ENCODE assay signal across 1 cellular context in genomic region chr1:26889580-26890466, GRCh38.
TF ChIP-seq lines count a peak whose summit lies in the region.

GPN2 (minus strand) TSS chr1:26890283; CDS start chr1:26890096, 187 bp downstream.

TF ChIP-seq in HEK293, 187 proteins besides CTCF, POLR2A, EP300 and RAD21 (continued from another document and continues in another):
- TF ChIP-seq ZNF391 (tag by site-specific recombination; IDR thresholded peaks at IDR 0.05; ENCODE audit: borderline replicate concordance, low read depth): peak; percentile 62; the same call in 1 of the 2 replicates
- TF ChIP-seq ZNF629 (tag by site-specific recombination; IDR thresholded peaks at IDR 0.05): peak; percentile 78
- peak; percentile 11; the same call in 1 of the 2 replicates for TF ChIP-seq ZNF133 (tag by site-specific recombination; IDR thresholded peaks at IDR 0.05)
- TF ChIP-seq KLF8 (tag by site-specific recombination; IDR thresholded peaks at IDR 0.05): no peak
- TF ChIP-seq ZSCAN5A (tag by site-specific recombination; IDR thresholded peaks at IDR 0.05): no peak; the same call in 1 of the 2 replicates
- TF ChIP-seq ZNF292 (tag by site-specific recombination; IDR thresholded peaks at IDR 0.05; ENCODE audit: borderline replicate concordance, low read depth): no peak
- TF ChIP-seq ZNF184 (tag by site-specific recombination; IDR thresholded peaks at IDR 0.05): no peak
- TF ChIP-seq KLF9 (tag by site-specific recombination; IDR thresholded peaks at IDR 0.05; ENCODE audit: low read depth): peak; percentile 65
- no peak for TF ChIP-seq ZNF544 (tag by site-specific recombination; IDR thresholded peaks at IDR 0.05)
- TF ChIP-seq, protein P1, sequence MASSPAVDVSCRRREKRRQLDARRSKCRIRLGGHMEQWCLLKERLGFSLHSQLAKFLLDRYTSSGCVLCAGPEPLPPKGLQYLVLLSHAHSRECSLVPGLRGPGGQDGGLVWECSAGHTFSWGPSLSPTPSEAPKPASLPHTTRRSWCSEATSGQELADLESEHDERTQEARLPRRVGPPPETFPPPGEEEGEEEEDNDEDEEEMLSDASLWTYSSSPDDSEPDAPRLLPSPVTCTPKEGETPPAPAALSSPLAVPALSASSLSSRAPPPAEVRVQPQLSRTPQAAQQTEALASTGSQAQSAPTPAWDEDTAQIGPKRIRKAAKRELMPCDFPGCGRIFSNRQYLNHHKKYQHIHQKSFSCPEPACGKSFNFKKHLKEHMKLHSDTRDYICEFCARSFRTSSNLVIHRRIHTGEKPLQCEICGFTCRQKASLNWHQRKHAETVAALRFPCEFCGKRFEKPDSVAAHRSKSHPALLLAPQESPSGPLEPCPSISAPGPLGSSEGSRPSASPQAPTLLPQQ (tag by site-specific recombination; IDR thresholded peaks at IDR 0.05): peak; percentile 30; the same call in 1 of the 2 replicates
- peak; percentile 72; the same call in 1 of the 2 replicates for TF ChIP-seq BCL11B (tag by site-specific recombination; IDR thresholded peaks at IDR 0.05; ENCODE audit: low read depth)
- 0 out of 2 replicates have a peak, but pooled peaks have one; percentile 39 for TF ChIP-seq HIC1 (tag by site-specific recombination; IDR thresholded peaks at IDR 0.05)
- no peak for TF ChIP-seq ZNF37A (tag by site-specific recombination; IDR thresholded peaks at IDR 0.05)
- no peak for TF ChIP-seq ZNF221 (tag by site-specific recombination; IDR thresholded peaks at IDR 0.05; ENCODE audit: borderline replicate concordance)
- TF ChIP-seq ZNF362 (tag by site-specific recombination; IDR thresholded peaks at IDR 0.05): no peak
- no peak for TF ChIP-seq ZNF404 (tag by site-specific recombination; IDR thresholded peaks at IDR 0.05)
- peak; percentile 89 for TF ChIP-seq SP2 (tag by site-specific recombination; IDR thresholded peaks at IDR 0.05)
- TF ChIP-seq BCL6B (tag by site-specific recombination; IDR thresholded peaks at IDR 0.05): no peak
- TF ChIP-seq ZXDB (tag by site-specific recombination; IDR thresholded peaks at IDR 0.05): peak; percentile 89
- TF ChIP-seq ZNF19 (tag by site-specific recombination; IDR thresholded peaks at IDR 0.05; ENCODE audit: low read depth): no peak
- TF ChIP-seq ZFP69B (tag by site-specific recombination; IDR thresholded peaks at IDR 0.05): no peak
- TF ChIP-seq ZNF366 (tag by site-specific recombination; conservative IDR thresholded peaks at IDR 0.05): 0 out of 2 replicates have a peak, but pooled peaks have one; percentile 19
- no peak for TF ChIP-seq ZNF211 (tag by site-specific recombination; IDR thresholded peaks at IDR 0.05; ENCODE audit: low read depth)
- TF ChIP-seq, protein P2, sequence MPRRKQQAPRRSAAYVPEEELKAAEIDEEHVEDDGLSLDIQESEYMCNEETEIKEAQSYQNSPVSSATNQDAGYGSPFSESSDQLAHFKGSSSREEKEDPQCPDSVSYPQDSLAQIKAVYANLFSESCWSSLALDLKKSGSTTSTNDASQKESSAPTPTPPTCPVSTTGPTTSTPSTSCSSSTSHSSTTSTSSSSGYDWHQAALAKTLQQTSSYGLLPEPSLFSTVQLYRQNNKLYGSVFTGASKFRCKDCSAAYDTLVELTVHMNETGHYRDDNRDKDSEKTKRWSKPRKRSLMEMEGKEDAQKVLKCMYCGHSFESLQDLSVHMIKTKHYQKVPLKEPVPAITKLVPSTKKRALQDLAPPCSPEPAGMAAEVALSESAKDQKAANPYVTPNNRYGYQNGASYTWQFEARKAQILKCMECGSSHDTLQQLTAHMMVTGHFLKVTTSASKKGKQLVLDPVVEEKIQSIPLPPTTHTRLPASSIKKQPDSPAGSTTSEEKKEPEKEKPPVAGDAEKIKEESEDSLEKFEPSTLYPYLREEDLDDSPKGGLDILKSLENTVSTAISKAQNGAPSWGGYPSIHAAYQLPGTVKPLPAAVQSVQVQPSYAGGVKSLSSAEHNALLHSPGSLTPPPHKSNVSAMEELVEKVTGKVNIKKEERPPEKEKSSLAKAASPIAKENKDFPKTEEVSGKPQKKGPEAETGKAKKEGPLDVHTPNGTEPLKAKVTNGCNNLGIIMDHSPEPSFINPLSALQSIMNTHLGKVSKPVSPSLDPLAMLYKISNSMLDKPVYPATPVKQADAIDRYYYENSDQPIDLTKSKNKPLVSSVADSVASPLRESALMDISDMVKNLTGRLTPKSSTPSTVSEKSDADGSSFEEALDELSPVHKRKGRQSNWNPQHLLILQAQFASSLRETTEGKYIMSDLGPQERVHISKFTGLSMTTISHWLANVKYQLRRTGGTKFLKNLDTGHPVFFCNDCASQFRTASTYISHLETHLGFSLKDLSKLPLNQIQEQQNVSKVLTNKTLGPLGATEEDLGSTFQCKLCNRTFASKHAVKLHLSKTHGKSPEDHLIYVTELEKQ (tag by site-specific recombination; IDR thresholded peaks at IDR 0.05; ENCODE audit: borderline replicate concordance): no peak
- TF ChIP-seq, protein P3, sequence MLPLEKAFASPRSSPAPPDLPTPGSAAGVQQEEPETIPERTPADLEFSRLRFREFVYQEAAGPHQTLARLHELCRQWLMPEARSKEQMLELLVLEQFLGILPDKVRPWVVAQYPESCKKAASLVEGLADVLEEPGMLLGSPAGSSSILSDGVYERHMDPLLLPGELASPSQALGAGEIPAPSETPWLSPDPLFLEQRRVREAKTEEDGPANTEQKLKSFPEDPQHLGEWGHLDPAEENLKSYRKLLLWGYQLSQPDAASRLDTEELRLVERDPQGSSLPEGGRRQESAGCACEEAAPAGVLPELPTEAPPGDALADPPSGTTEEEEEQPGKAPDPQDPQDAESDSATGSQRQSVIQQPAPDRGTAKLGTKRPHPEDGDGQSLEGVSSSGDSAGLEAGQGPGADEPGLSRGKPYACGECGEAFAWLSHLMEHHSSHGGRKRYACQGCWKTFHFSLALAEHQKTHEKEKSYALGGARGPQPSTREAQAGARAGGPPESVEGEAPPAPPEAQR (tag by site-specific recombination; IDR thresholded peaks at IDR 0.05): no peak
- TF ChIP-seq ZSCAN23 (tag by site-specific recombination; IDR thresholded peaks at IDR 0.05): no peak
- TF ChIP-seq ZNF707 (tag by site-specific recombination; IDR thresholded peaks at IDR 0.05): no peak
- no peak for TF ChIP-seq KLF1 (tag by site-specific recombination; IDR thresholded peaks at IDR 0.05)
- no peak for TF ChIP-seq ZNF416 (tag by site-specific recombination; IDR thresholded peaks at IDR 0.05)
- no peak for TF ChIP-seq SCRT2 (tag by site-specific recombination; IDR thresholded peaks at IDR 0.05)
- peak; percentile 80 for TF ChIP-seq ZBTB7A (tag by site-specific recombination; IDR thresholded peaks at IDR 0.05; ENCODE audit: low read depth)
- TF ChIP-seq ZNF202 (tag by site-specific recombination; IDR thresholded peaks at IDR 0.05; ENCODE audit: borderline replicate concordance): no peak
- no peak for TF ChIP-seq TCF7L2 (IDR thresholded peaks at IDR 0.05; ENCODE audit: borderline replicate concordance, low read depth, low read length)
- no peak for TF ChIP-seq ZNF555 (tag by site-specific recombination; conservative IDR thresholded peaks at IDR 0.05)
- TF ChIP-seq HOXC10 (CRISPR knock-in tag; IDR thresholded peaks at IDR 0.05): peak; percentile 54; the same call in 1 of the 2 replicates
- TF ChIP-seq SP7 (tag by site-specific recombination; IDR thresholded peaks at IDR 0.05): peak; percentile 73
- TF ChIP-seq, protein P4, sequence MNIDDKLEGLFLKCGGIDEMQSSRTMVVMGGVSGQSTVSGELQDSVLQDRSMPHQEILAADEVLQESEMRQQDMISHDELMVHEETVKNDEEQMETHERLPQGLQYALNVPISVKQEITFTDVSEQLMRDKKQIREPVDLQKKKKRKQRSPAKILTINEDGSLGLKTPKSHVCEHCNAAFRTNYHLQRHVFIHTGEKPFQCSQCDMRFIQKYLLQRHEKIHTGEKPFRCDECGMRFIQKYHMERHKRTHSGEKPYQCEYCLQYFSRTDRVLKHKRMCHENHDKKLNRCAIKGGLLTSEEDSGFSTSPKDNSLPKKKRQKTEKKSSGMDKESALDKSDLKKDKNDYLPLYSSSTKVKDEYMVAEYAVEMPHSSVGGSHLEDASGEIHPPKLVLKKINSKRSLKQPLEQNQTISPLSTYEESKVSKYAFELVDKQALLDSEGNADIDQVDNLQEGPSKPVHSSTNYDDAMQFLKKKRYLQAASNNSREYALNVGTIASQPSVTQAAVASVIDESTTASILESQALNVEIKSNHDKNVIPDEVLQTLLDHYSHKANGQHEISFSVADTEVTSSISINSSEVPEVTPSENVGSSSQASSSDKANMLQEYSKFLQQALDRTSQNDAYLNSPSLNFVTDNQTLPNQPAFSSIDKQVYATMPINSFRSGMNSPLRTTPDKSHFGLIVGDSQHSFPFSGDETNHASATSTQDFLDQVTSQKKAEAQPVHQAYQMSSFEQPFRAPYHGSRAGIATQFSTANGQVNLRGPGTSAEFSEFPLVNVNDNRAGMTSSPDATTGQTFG (tag by site-specific recombination; IDR thresholded peaks at IDR 0.05; ENCODE audit: borderline replicate concordance): no peak
- TF ChIP-seq ZNF785 (tag by site-specific recombination; IDR thresholded peaks at IDR 0.05): no peak
- TF ChIP-seq ZNF121 (tag by site-specific recombination; IDR thresholded peaks at IDR 0.05): no peak; the same call in none of the 2 replicates
- TF ChIP-seq MYNN (tag by site-specific recombination; IDR thresholded peaks at IDR 0.05; ENCODE audit: borderline replicate concordance): no peak
- no peak for TF ChIP-seq ZNF677 (tag by site-specific recombination; IDR thresholded peaks at IDR 0.05)
- TF ChIP-seq ZNF112 (tag by site-specific recombination; IDR thresholded peaks at IDR 0.05): no peak
- TF ChIP-seq SP3 (tag by site-specific recombination; IDR thresholded peaks at IDR 0.05): peak; percentile 44
- TF ChIP-seq ZNF132 (tag by site-specific recombination; IDR thresholded peaks at IDR 0.05; ENCODE audit: borderline replicate concordance): no peak
- TF ChIP-seq PRDM1 (tag by site-specific recombination; IDR thresholded peaks at IDR 0.05): no peak
- peak; percentile 91; the same call in 1 of the 2 replicates for TF ChIP-seq ZFP37 (tag by site-specific recombination; IDR thresholded peaks at IDR 0.05)
- no peak for TF ChIP-seq KLF10 (tag by site-specific recombination; IDR thresholded peaks at IDR 0.05)
- TF ChIP-seq ZBTB10 (tag by site-specific recombination; IDR thresholded peaks at IDR 0.05): no peak
- TF ChIP-seq ZNF501 (tag by site-specific recombination; IDR thresholded peaks at IDR 0.05): peak; percentile 97
